Comparison of ENCODE assay signal across 14 cellular contexts in the genomic region with DNA sequence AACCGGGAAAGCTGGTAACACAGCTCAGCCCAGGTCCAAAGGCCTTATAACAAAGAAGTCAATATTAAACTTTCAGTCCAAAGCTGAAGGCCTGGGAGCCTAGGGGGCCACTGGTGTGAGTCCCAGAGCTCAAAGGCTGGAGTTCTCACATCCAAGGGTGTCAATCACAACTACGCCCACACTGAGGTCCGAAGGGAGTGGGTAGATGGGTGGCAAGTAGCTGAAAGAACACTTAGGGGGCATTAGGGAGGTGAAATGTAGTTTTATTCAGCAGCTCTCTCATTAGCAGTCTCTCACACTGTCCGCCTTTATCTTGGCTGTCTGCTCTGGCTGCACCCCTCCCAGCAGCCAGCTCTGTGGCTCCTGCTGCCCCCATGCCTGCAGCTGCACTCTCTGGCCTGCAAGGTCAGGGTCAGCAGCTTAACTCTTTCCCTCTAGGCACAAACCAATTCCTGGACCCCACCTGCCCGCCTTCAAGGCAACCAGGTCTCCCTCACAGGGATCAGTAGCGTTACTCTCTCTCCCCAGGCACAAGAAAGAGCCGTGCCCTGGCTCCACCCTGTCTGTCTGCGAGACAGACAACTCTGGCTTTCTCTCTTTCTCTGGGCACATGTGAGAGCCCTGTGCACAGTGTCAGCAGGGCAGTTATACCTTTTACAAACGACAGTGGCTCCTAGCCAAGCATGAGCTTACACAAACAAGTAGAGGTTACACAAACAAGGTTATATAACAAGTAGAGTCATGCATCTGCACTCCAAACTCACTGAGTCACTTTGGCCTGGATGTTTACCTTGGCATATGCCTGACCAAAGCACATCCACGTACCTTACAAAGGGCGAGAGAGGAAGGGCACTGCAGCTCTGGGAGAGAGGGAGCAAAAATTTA.
DNase-seq lines count a peak whose midpoint lies in the region; ATAC-seq and TF ChIP-seq lines count a peak whose summit lies in the region.
"Had no signal": no experiment of that assay in that cellular context is flagged by ENCODE, and none has a peak within 500 bp of the region (broad histone marks: within the 10 kb centered on the region; RNA-seq: fewer than 3 reads in every experiment).

No MANE protein-coding gene starts in this region.

- H3K27ac ChIP-seq in spleen, result no peak overlapping the region
- H3K27ac ChIP-seq: skin epidermis, transverse colon had no signal

- H3K27me3 ChIP-seq in MG63 (no peaks in the 10 kb centered on the region), kidney epithelial cell (ENCODE audit: control insufficient read depth, insufficient read depth, low read length) (no peaks in the 10 kb centered on the region), spleen (replicated peaks in 1 of 7) (no peaks in the 10 kb centered on the region)
- H3K27me3 ChIP-seq: transverse colon had no signal

- H3K4me3 ChIP-seq in MG63 (no peak overlapping the region), kidney epithelial cell (ENCODE audit: low read depth, low read length) (no peak overlapping the region), spleen (no peak overlapping the region)
- H3K4me3 ChIP-seq: skin epidermis, transverse colon had no signal

- H3K9me3 ChIP-seq in MG63 (no peaks in the 10 kb centered on the region), spleen (peaks cover 0 to 28% (median 0%) of the 10 kb centered on the region in 8 donors)
- H3K9me3 ChIP-seq: transverse colon had no signal

- no peak for TF ChIP-seq POLR2A in spleen (IDR thresholded peaks at IDR 0.05)

- TF ChIP-seq CTCF in kidney epithelial cell (IDR thresholded peaks at IDR 0.05; ENCODE audit: insufficient read depth, low read length, poor library complexity, severe bottlenecking) (no peak), spleen (IDR thresholded peaks at IDR 0.05 in 8 of 11, conservative IDR thresholded peaks at IDR 0.05 in 3 of 11) (no peak)

- ATAC-seq in GM21576 (IDR thresholded peaks at IDR 0.05; ENCODE audit: unreplicated experiment), result no peak
- ATAC-seq in GM18858 (IDR thresholded peaks at IDR 0.05; ENCODE audit: unreplicated experiment), result no peak

- H3K36me3 ChIP-seq in MG63 (no peaks in the 10 kb centered on the region), kidney epithelial cell (ENCODE audit: control insufficient read depth, insufficient read depth, low read length) (no peaks in the 10 kb centered on the region), spleen (no peaks in the 10 kb centered on the region)
- H3K36me3 ChIP-seq: transverse colon had no signal

- DNase-seq in MG63 (peak; percentile 25), SHP77 (lab: John Stamatoyannopoulos, UW) (peak; percentile 46 to 65), kidney epithelial cell (ENCODE audit: low read depth) (peak; percentile 60), spleen (peak; percentile 49), GOT3 (lab: John Stamatoyannopoulos, UW) (no peak), SIG-M5 treated with dmso at 0.1 percent for 504 hours (lab: John Stamatoyannopoulos, UW; ENCODE audit: unreplicated experiment) (no peak)
- DNase-seq: activated CD4-positive, alpha-beta T cell treated with anti-CD3 and anti-CD28 coated beads for 4 hours; Calu3; H9; NCI-H146; transverse colon had no signal

- WGBS in spleen, 5 donors, result 53 to 76% (median 72%) methylated on average over 11 of the region's 11 CpGs

- intact Hi-C loops in spleen (cut with DNase I; ENCODE audit: low total_unique reads), result no loop called here

- H3K4me1 ChIP-seq in spleen, result no peaks in the 10 kb centered on the region
- H3K4me1 ChIP-seq: transverse colon had no signal

Comparison
In these comparisons a context has a peak if more than half of its experiments do, and no peak if none do; other contexts are left out.
1. DNase-seq: peak in MG63 (single experiment), SHP77 (2 of 2), kidney epithelial cell (single experiment) and spleen (single experiment); none in GOT3 (single experiment) and SIG-M5 treated with dmso at 0.1 percent for 504 hours (single experiment).